9 cellular contexts compared by ENCODE assay signal in genomic region chr4:122798101-122798500, GRCh38. TPM values are rescaled to one million over a fixed set of nuclear protein-coding genes. Genes with fewer than 3 reads are reported as not detected.
DNase-seq lines count a peak whose midpoint lies in the region; ATAC-seq and TF ChIP-seq lines count a peak whose summit lies in the region.
"Had no signal": no experiment of that assay in that cellular context is flagged by ENCODE, and none has a peak within 500 bp of the region (broad histone marks: within the 10 kb centered on the region; RNA-seq: fewer than 3 reads in every experiment).

No MANE protein-coding gene starts in this region.

- no peak overlapping the region for H3K27ac ChIP-seq in OCI-LY3 (ENCODE audit: low read length)
- no peak overlapping the region for H3K27ac ChIP-seq in effector memory CD4-positive, alpha-beta T cell (ENCODE audit: insufficient read depth, low read length, poor library complexity, severe bottlenecking)
- H3K27ac ChIP-seq: neutrophil had no signal

- TF ChIP-seq CTCF in OCI-LY3 (IDR thresholded peaks at IDR 0.05; ENCODE audit: low read depth, low read length) (no peak), nephron (IDR thresholded peaks at IDR 0.05; ENCODE audit: unreplicated experiment in 3 of 3) (no peak)

- no peak overlapping the region for H2AFZ ChIP-seq in OCI-LY3 (ENCODE audit: low read depth, low read length)

- H3K27me3 Mint-ChIP-seq in nephron (ENCODE audit: low read depth) = no peaks in the 10 kb centered on the region

- H3K4me3 ChIP-seq in OCI-LY3 (ENCODE audit: low read length) = no peak overlapping the region
- no peak overlapping the region for H3K4me3 ChIP-seq in effector memory CD4-positive, alpha-beta T cell (ENCODE audit: insufficient read depth, low read depth, low read length, poor library complexity, severe bottlenecking)

- H3K4me2 ChIP-seq in OCI-LY3 (ENCODE audit: low read length) = peak overlapping the region; percentile 5

- no peaks in the 10 kb centered on the region for H3K79me2 ChIP-seq in OCI-LY3 (ENCODE audit: low read length)

- H3K4me1 ChIP-seq in OCI-LY3 (ENCODE audit: low read length) = peaks cover 11% of the 10 kb centered on the region
- no peaks in the 10 kb centered on the region for H3K4me1 ChIP-seq in effector memory CD4-positive, alpha-beta T cell (ENCODE audit: control insufficient read depth, insufficient read depth, low read length, poor library complexity, severe bottlenecking)

- H3K36me3 ChIP-seq in OCI-LY3 (replicated peaks; ENCODE audit: low read depth, low read length) = no peaks in the 10 kb centered on the region
- no peaks in the 10 kb centered on the region for H3K36me3 ChIP-seq in effector memory CD4-positive, alpha-beta T cell (ENCODE audit: control insufficient read depth, insufficient read depth, low read length)
- H3K36me3 ChIP-seq: neutrophil had no signal

- H3K4me3 Mint-ChIP-seq in nephron = no peak overlapping the region

- H3K9me3 Mint-ChIP-seq in nephron = no peaks in the 10 kb centered on the region

- no peak overlapping the region for H3K9ac ChIP-seq in OCI-LY3 (ENCODE audit: low read length)

- ATAC-seq in HG02852 (IDR thresholded peaks at IDR 0.05; ENCODE audit: unreplicated experiment) = peak; percentile 82
- ATAC-seq in esophagus mucosa = peak; percentile 77

- DNase-seq in ELF-1 (ENCODE audit: low read depth, low spot score) (peak; percentile 37), activated gamma-delta T cell treated with Interleukin-2 at 50 U/mL for 16 hours (no peak), cortex of kidney (lab: John Stamatoyannopoulos, UW) (no peak)
- DNase-seq in effector memory CD4-positive, alpha-beta T cell = no peak

- H3K4me1 Mint-ChIP-seq in nephron = peaks cover 11% of the 10 kb centered on the region

- H3K27me3 ChIP-seq in OCI-LY3 (ENCODE audit: low read depth, low read length) = no peaks in the 10 kb centered on the region
- no peaks in the 10 kb centered on the region for H3K27me3 ChIP-seq in effector memory CD4-positive, alpha-beta T cell (replicated peaks; ENCODE audit: control insufficient read depth, insufficient read depth, low read length, poor library complexity, severe bottlenecking)
- H3K27me3 ChIP-seq: neutrophil had no signal

- H4K20me1 ChIP-seq in OCI-LY3 (ENCODE audit: insufficient read depth, low read length) = no peaks in the 10 kb centered on the region

- H3K36me3 Mint-ChIP-seq in nephron (ENCODE audit: low read depth) = no peaks in the 10 kb centered on the region

- H3K27ac Mint-ChIP-seq in nephron = peak overlapping the region; percentile 55 to 75 (median 70)

- H3K9me3 ChIP-seq in OCI-LY3 (ENCODE audit: insufficient read depth, low read length) = no peaks in the 10 kb centered on the region
- H3K9me3 ChIP-seq in effector memory CD4-positive, alpha-beta T cell (ENCODE audit: control insufficient read depth, low read length) = no peaks in the 10 kb centered on the region
- H3K9me3 ChIP-seq: neutrophil had no signal

RNA-seq across cellular contexts. Expression of gene FGF2, which starts 28.5 kb away (rescaled TPM):
- total RNA-seq in esophagus mucosa = 0.68 TPM
